19 cellular contexts compared by ENCODE assay signal in genomic region chr5:83029912-83030311, GRCh38. TPM values are rescaled to one million over a fixed set of nuclear protein-coding genes. Genes with fewer than 3 reads are reported as not detected.
A peak's percentile ranks its signal among the peaks of the same experiment; 100 is the strongest.
DNase-seq lines count a peak whose midpoint lies in the region; ATAC-seq and TF ChIP-seq lines count a peak whose summit lies in the region.
"Had no signal": no experiment of that assay in that cellular context is flagged by ENCODE, and none has a peak within 500 bp of the region (broad histone marks: within the 10 kb centered on the region; RNA-seq: fewer than 3 reads in every experiment).

No MANE protein-coding gene starts in this region.

- H3K36me3 ChIP-seq in thyroid gland = no peaks in the 10 kb centered on the region
- H3K36me3 ChIP-seq: BLaER1 treated with 17β-estradiol and CSF1 and Interleukin-3, amounts not matched to agents 10 nM and 100 nM; HAP-1 had no signal

- H3K4me1 ChIP-seq in right cardiac atrium (ENCODE audit: control insufficient read depth, insufficient read depth, low read length) = no peaks in the 10 kb centered on the region
- H3K4me1 ChIP-seq in thyroid gland = no peaks in the 10 kb centered on the region

- DNase-seq in ACHN = peak; percentile 2
- peak; percentile 27 for DNase-seq in GM03348 (ENCODE audit: low spot score)
- peak; percentile 63 for DNase-seq in astrocyte of the spinal cord (ENCODE audit: low read depth, low spot score)
- no peak for DNase-seq in right cardiac atrium
- DNase-seq in T-helper 9 cell = no peak
- no peak for DNase-seq in HuH-7 (ENCODE audit: low spot score)
- DNase-seq in thyroid gland = no peak
- DNase-seq: activated naive CD8-positive, alpha-beta T cell treated with anti-CD3 and anti-CD28 coated beads, Interleukin-2, amount 50 U/mL, for 24 hours; activated T-cell treated with anti-CD3 and anti-CD28 coated beads for 4 hours; dermis blood vessel endothelial cell; kidney; naive thymus-derived CD8-positive, alpha-beta T cell; NCI-H446 treated with DMSO at 0.1 percent for 48 hours; PC-3; stimulated activated CD4-positive, alpha-beta T cell treated with anti-CD3 and anti-CD28 coated beads, Interleukin-2, amount 100 ng/mL, for 48 hours; SW 1271 had no signal

- H3K27ac ChIP-seq in right cardiac atrium (ENCODE audit: low read length) (no peak overlapping the region), thyroid gland (no peak overlapping the region)
- H3K27ac ChIP-seq: BLaER1 treated with 17β-estradiol and CSF1 and Interleukin-3, amounts not matched to agents 10 nM and 100 nM had no signal

- no peaks in the 10 kb centered on the region for H3K9me3 ChIP-seq in right cardiac atrium (ENCODE audit: control insufficient read depth, low read length)
- H3K9me3 ChIP-seq in thyroid gland = no peaks in the 10 kb centered on the region
- H3K9me3 ChIP-seq: HAP-1 had no signal

- TF ChIP-seq CTCF in astrocyte of the spinal cord (IDR thresholded peaks at IDR 0.05; ENCODE audit: low read depth, low read length) (no peak), thyroid gland (IDR thresholded peaks at IDR 0.05) (no peak)

- no peaks in the 10 kb centered on the region for H3K27me3 ChIP-seq in right cardiac atrium (ENCODE audit: control insufficient read depth, insufficient read depth)
- H3K27me3 ChIP-seq in thyroid gland = no peaks in the 10 kb centered on the region
- H3K27me3 ChIP-seq: BLaER1 treated with 17β-estradiol and CSF1 and Interleukin-3, amounts not matched to agents 10 nM and 100 nM had no signal

- H3K4me3 ChIP-seq in astrocyte of the spinal cord (ENCODE audit: low read depth, low read length) (no peak overlapping the region), right cardiac atrium (ENCODE audit: low read length) (no peak overlapping the region), thyroid gland (replicated peaks in 1 of 3) (no peak overlapping the region)
- H3K4me3 ChIP-seq: BLaER1 treated with 17β-estradiol and CSF1 and Interleukin-3, amounts not matched to agents 10 nM and 100 nM; HAP-1 had no signal

- in situ Hi-C loops in ACHN (cut with HindIII; ENCODE audit: low pct_ligation_motif_present, low pct_unique_long_range_greater_than_20kb, low sequenced_read_pairs) = no loop called here
- in situ Hi-C loops in astrocyte of the spinal cord (cut with HindIII; ENCODE audit: low sequenced_read_pairs) = no loop called here

- ATAC-seq in right cardiac atrium = peak; percentile 38 to 61
- no peak for ATAC-seq in HG03097 (IDR thresholded peaks at IDR 0.05; ENCODE audit: low FRiP score, unreplicated experiment)
- ATAC-seq: activated naive CD8-positive, alpha-beta T cell treated with anti-CD3 and anti-CD28 coated beads, Interleukin-2, amount 50 U/mL, for 24 hours; naive thymus-derived CD8-positive, alpha-beta T cell; PC-3 had no signal

- TF ChIP-seq POLR2A in thyroid gland (IDR thresholded peaks at IDR 0.05) = no peak

- intact Hi-C loops in right cardiac atrium (cut with DNase I) = no loop called here
- intact Hi-C loops in thyroid gland (cut with DNase I) = no loop called here

- 87% methylated on average over 2 of the region's 2 CpGs for WGBS in right cardiac atrium
- WGBS in thyroid gland, 2 donors = 91 to 100% methylated on average over 2 of the region's 2 CpGs

RNA-seq across cellular contexts. Expression of gene TMEM167A, which starts 47.3 kb away (rescaled TPM):
- 10 to 100 TPM; 52.8 to 78.0 (median 63.9) TPM for total RNA-seq in right cardiac atrium
- polyA plus RNA-seq in right cardiac atrium = 27.9 TPM
- total RNA-seq in thyroid gland = 10 to 100 TPM; 38.2 to 51.1 (median 49.2) TPM

RNA-seq across cellular contexts. Expression of gene XRCC4, which starts 47.4 kb away (rescaled TPM):
- 1 to 10 TPM; 7.1 to 8.6 (median 7.6) TPM for total RNA-seq in right cardiac atrium
- polyA plus RNA-seq in right cardiac atrium = 7.5 TPM
- 10 to 100 TPM in 1 of 4 donors, 1 to 10 TPM in 3; 6.7 to 11.6 (median 9.1) TPM for total RNA-seq in thyroid gland

Comparison
In these comparisons a context has a peak if more than half of its experiments do, and no peak if none do; other contexts are left out.
1. DNase-seq: peak in ACHN (single experiment), GM03348 (single experiment) and astrocyte of the spinal cord (single experiment); none in right cardiac atrium (0 of 3), T-helper 9 cell (single experiment), HuH-7 (single experiment) and thyroid gland (0 of 2).